In the genomic region with DNA sequence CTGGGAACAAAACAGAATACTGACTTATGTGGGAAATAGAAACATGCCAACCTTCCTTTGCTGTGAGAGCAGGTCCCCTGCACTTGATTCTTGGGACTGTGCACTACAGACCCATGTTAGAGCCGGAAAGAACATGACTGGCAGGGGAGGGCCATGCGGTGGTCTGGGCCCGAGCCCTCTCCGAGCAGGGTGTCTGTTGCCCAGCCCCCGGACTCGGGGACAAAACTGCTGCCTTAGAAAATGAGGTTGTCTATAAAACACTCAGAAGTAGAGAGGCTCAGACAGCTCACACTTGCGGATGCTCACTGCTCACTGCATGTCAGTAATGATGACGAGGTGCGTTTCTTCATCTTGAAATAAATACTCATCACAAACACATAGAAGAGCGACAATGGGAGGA, we compare ENCODE assay signal across 16 cellular contexts.
A peak's percentile ranks its signal among the peaks of the same experiment; 100 is the strongest.
DNase-seq lines count a peak whose midpoint lies in the region; ATAC-seq and TF ChIP-seq lines count a peak whose summit lies in the region.
"Had no signal": no experiment of that assay in that cellular context is flagged by ENCODE, and none has a peak within 500 bp of the region (broad histone marks: within the 10 kb centered on the region; RNA-seq: fewer than 3 reads in every experiment).

No MANE protein-coding gene starts in this region.

- H3K27me3 ChIP-seq in right cardiac atrium (ENCODE audit: control insufficient read depth, insufficient read depth) (no peaks in the 10 kb centered on the region), testis (no peaks in the 10 kb centered on the region)

- no peaks in the 10 kb centered on the region for H3K9me3 ChIP-seq in right cardiac atrium (ENCODE audit: control insufficient read depth, low read length)
- no peaks in the 10 kb centered on the region for H3K9me3 ChIP-seq in testis
- H3K9me3 ChIP-seq: BLaER1 treated with 17β-estradiol and CSF1 and Interleukin-3, amounts not matched to agents 10 nM and 100 nM had no signal

- TF ChIP-seq CTCF in testis (IDR thresholded peaks at IDR 0.05), result no peak

- intact Hi-C loops in cardiac septum (cut with DNase I), result no loop called here
- intact Hi-C loops in right cardiac atrium (cut with DNase I), result no loop called here
- intact Hi-C loops in testis (cut with DNase I; ENCODE audit: low total_unique reads), result no loop called here

- H3K27ac ChIP-seq in right cardiac atrium (ENCODE audit: low read length) (no peak overlapping the region), testis (no peak overlapping the region)
- H3K27ac ChIP-seq: BLaER1 treated with 17β-estradiol and CSF1 and Interleukin-3, amounts not matched to agents 10 nM and 100 nM; GM23248 had no signal

- no peaks in the 10 kb centered on the region for H3K36me3 ChIP-seq in testis (ENCODE audit: low read depth, missing control alignments)
- H3K36me3 ChIP-seq: BLaER1 treated with 17β-estradiol and CSF1 and Interleukin-3, amounts not matched to agents 10 nM and 100 nM had no signal

- H3K4me1 ChIP-seq in right cardiac atrium (ENCODE audit: control insufficient read depth, insufficient read depth, low read length) (no peaks in the 10 kb centered on the region), testis (no peaks in the 10 kb centered on the region)

- no peak for ATAC-seq in right cardiac atrium
- ATAC-seq: CD8-positive, alpha-beta T cell had no signal

- peak; percentile 31 for DNase-seq in cardiac septum (ENCODE audit: low spot score)
- DNase-seq in right cardiac atrium, result no peak
- peak; percentile 21 for DNase-seq in ecto neural progenitor cell (ENCODE audit: low spot score)
- peak; percentile 3 for DNase-seq in testis
- no peak for DNase-seq in NCI-H69 (lab: John Stamatoyannopoulos, UW)
- no peak for DNase-seq in COR-L47 (lab: John Stamatoyannopoulos, UW)
- no peak for DNase-seq in NCI-H1930 (lab: John Stamatoyannopoulos, UW)
- DNase-seq: 8988T, DMS 273 treated with DMSO at 0.1 percent for 48 hours, DMS53, DND-41, EL, GM23248, HCEC 1CT had no signal

- 87% methylated on average over 10 of the region's 10 CpGs for WGBS in right cardiac atrium
- WGBS in testis, 2 donors, result 92 to 93% methylated on average over 10 of the region's 10 CpGs

- no peak for TF ChIP-seq POLR2A in testis (IDR thresholded peaks at IDR 0.05)

- H3K4me3 ChIP-seq in right cardiac atrium (ENCODE audit: low read length) (no peak overlapping the region), testis (no peak overlapping the region)
- H3K4me3 ChIP-seq: BLaER1 treated with 17β-estradiol and CSF1 and Interleukin-3, amounts not matched to agents 10 nM and 100 nM; GM23248 had no signal

Comparison
In these comparisons a context has a peak if more than half of its experiments do, and no peak if none do; other contexts are left out.
1. DNase-seq: peak in cardiac septum (single experiment), ecto neural progenitor cell (single experiment) and testis (single experiment); none in right cardiac atrium (0 of 3), NCI-H69 (single experiment), COR-L47 (single experiment) and NCI-H1930 (0 of 2).